12 cellular contexts compared by ENCODE assay signal in genomic region chr6:32047084-32047478, GRCh38. TPM values are rescaled to one million over a fixed set of nuclear protein-coding genes. Genes with fewer than 3 reads are reported as not detected.
A peak's percentile ranks its signal among the peaks of the same experiment; 100 is the strongest.
DNase-seq lines count a peak whose midpoint lies in the region; ATAC-seq, FAIRE-seq and TF ChIP-seq lines count a peak whose summit lies in the region.
"Had no signal": no experiment of that assay in that cellular context is flagged by ENCODE, and none has a peak within 500 bp of the region (broad histone marks: within the 10 kb centered on the region; RNA-seq: fewer than 3 reads in every experiment).

No MANE protein-coding gene starts in this region.

- 53% methylated on average over 10 of the region's 11 CpGs for WGBS in K562 (ENCODE audit: insufficient coverage, low coverage, missing lambda C conversion rate)
- WGBS in right cardiac atrium: 52% methylated on average over 11 of the region's 11 CpGs

- H2AFZ ChIP-seq in K562 (ENCODE audit: low read depth, low read length): peak overlapping the region; percentile 90; the same call in 1 of the 2 replicates

- H3K27me3 ChIP-seq in K562 (ENCODE audit: control insufficient read depth in 2 of 2, insufficient read depth in 2 of 2, low read length in 2 of 2) (no peaks in the 10 kb centered on the region), right cardiac atrium (ENCODE audit: control insufficient read depth, insufficient read depth) (no peaks in the 10 kb centered on the region), skeletal muscle satellite cell (ENCODE audit: control insufficient read depth, insufficient read depth, low read length) (peaks cover 26% of the 10 kb centered on the region)

- CTCF ChIA-PET in K562 (lab: Yijun Ruan, JAX; ENCODE audit: low intra/inter-chr PET ratio): no interaction called here

- H3K27ac ChIP-seq in K562 (ENCODE audit: extremely low read depth, low read depth, low read length) (peak overlapping the region; percentile 93; the same call in 2 of the 3 replicates), right cardiac atrium (ENCODE audit: low read length) (peak overlapping the region; percentile 85)
- H3K27ac ChIP-seq: epithelial cell of prostate had no signal

- H3K9ac ChIP-seq in K562 (ENCODE audit: insufficient read depth in 1 of 2, low read depth in 2 of 2, low read length in 2 of 2) (peak overlapping the region; percentile 66 to 85; a peak in 3 of 4 replicates), skeletal muscle satellite cell (ENCODE audit: low read depth, low read length) (no peak overlapping the region)

- intact Hi-C loops in K562 (cut with micrococcal nuclease) (no loop called here), right cardiac atrium (cut with DNase I) (loop anchor here in 1 of 4 donors (10.0 kb wide), 1 partner anchor 48 kb away; no protein-coding TSS in a partner anchor)

- DNase-seq in ELR (ENCODE audit: low read depth): peak; percentile 63
- peak; percentile 36 to 60 (median 54) for DNase-seq in K562 (ENCODE audit: extremely low read depth in 1 of 4, low spot score in 3 of 4)
- peak in 2 of 3 donors; percentile 83 to 85 for DNase-seq in right cardiac atrium
- no peak for DNase-seq in NCI-H187 (lab: John Stamatoyannopoulos, UW)
- no peak for DNase-seq in NCI-H1105 treated with DMSO at 0.1 percent for 48 hours (lab: John Stamatoyannopoulos, UW)
- no peak for DNase-seq in stimulated activated CD4-positive, alpha-beta T cell treated with anti-CD3 and anti-CD28 coated beads, Interleukin-2, amount 100 ng/mL, for 24 hours
- DNase-seq: DMS 273 treated with DMSO at 0.1 percent for 48 hours, NCI-H446 had no signal

- no peak for FAIRE-seq in K562 (lab: Jason Lieb, UNC)

- ATAC-seq in K562: no peak
- peak; percentile 67 to 84 for ATAC-seq in right cardiac atrium
- ATAC-seq in GM21423 (IDR thresholded peaks at IDR 0.05; ENCODE audit: unreplicated experiment): no peak
- ATAC-seq: activated T-helper 17 cell treated with anti-CD3 and anti-CD28 coated beads, Interleukin-2, amount 50 U/mL, for 72 hours had no signal

- POLR2A ChIA-PET in K562 (lab: Yijun Ruan, JAX): interaction anchor here (0.6 to 1.3 kb wide), 7 partner anchors 14 to 926 kb away, joined by 3 to 5 read pairs (median 4); no protein-coding TSS in a partner anchor

- H3K79me2 ChIP-seq in K562 (ENCODE audit: control insufficient read depth, insufficient read depth, low read length): peaks cover 2% of the 10 kb centered on the region; the same call in 1 of the 3 replicates

- H3K9me3 ChIP-seq in K562 (replicated peaks; ENCODE audit: control insufficient read depth, insufficient read depth, low read depth, low read length) (no peaks in the 10 kb centered on the region), right cardiac atrium (ENCODE audit: control insufficient read depth, low read length) (no peaks in the 10 kb centered on the region), skeletal muscle satellite cell (replicated peaks; ENCODE audit: low read length) (no peaks in the 10 kb centered on the region)

- TF ChIP-seq POLR2A in K562 (conservative IDR thresholded peaks at IDR 0.05): no peak

- peaks cover 6% of the 10 kb centered on the region for H3K9me1 ChIP-seq in K562 (ENCODE audit: control insufficient read depth, insufficient read depth, low read length)

- no peak for TF ChIP-seq RAD21 in K562 (CRISPR knock-in tag; conservative IDR thresholded peaks at IDR 0.05 in 1 of 2, IDR thresholded peaks at IDR 0.05 in 1 of 2)

- in situ Hi-C loops in K562 (cut with MboI): loop anchor here (10.0 kb wide), 1 partner anchor 92 kb away; the partner anchor contains the start of genes NELFE and SKIC2

- no peak for TF ChIP-seq CTCF in K562 (IDR thresholded peaks at IDR 0.05 in 2 of 3, conservative IDR thresholded peaks at IDR 0.05 in 1 of 3; ENCODE audit: insufficient read depth in 2 of 3, low read depth in 1 of 3, low read length in 3 of 3)

- no TSS peak for BruUV-seq in K562 (replicated peaks; lab: Mats Ljungman, UMichigan)

- peaks cover 31 to 51% of the 10 kb centered on the region in 2 experiments for H3K4me1 ChIP-seq in K562 (replicated peaks in 1 of 2; ENCODE audit: control insufficient read depth in 2 of 2, insufficient read depth in 2 of 2, low read length in 2 of 2)
- H3K4me1 ChIP-seq in right cardiac atrium (ENCODE audit: control insufficient read depth, insufficient read depth, low read length): peaks cover 3% of the 10 kb centered on the region
- peaks cover 13% of the 10 kb centered on the region for H3K4me1 ChIP-seq in skeletal muscle satellite cell (ENCODE audit: control insufficient read depth, insufficient read depth, low read length)

- H3K36me3 ChIP-seq in K562 (ENCODE audit: control insufficient read depth, insufficient read depth, low read length): no peaks in the 10 kb centered on the region
- H3K36me3 ChIP-seq in skeletal muscle satellite cell (ENCODE audit: insufficient read depth, low read length): no peaks in the 10 kb centered on the region

- no peaks in the 10 kb centered on the region for H4K20me1 ChIP-seq in K562 (replicated peaks; ENCODE audit: control insufficient read depth, insufficient read depth, low read length)

- no peak for TF ChIP-seq EP300 in K562 (IDR thresholded peaks at IDR 0.05; ENCODE audit: low read length)

- no peak overlapping the region for H3K4me3 ChIP-seq in K562
- no peak overlapping the region for H3K4me3 ChIP-seq in right cardiac atrium (ENCODE audit: low read length)
- H3K4me3 ChIP-seq in skeletal muscle satellite cell (ENCODE audit: low read length): no peak overlapping the region

- H3K4me2 ChIP-seq in K562 (ENCODE audit: insufficient read depth, low read length) (peak overlapping the region; percentile 26; the same call in 1 of the 2 replicates), skeletal muscle satellite cell (ENCODE audit: low read length) (peak overlapping the region; percentile 47)

TF ChIP-seq in K562, 482 proteins besides CTCF, POLR2A, EP300 and RAD21 (continues in another document):
- TF ChIP-seq E2F5 (CRISPR knock-in tag; IDR thresholded peaks at IDR 0.05) (peak; percentile 45; the same call in 1 of the 2 replicates), C11orf30 (IDR thresholded peaks at IDR 0.05; ENCODE audit: low read depth) (peak; percentile 52; the same call in 1 of the 2 replicates), RBFOX2 (IDR thresholded peaks at IDR 0.05; ENCODE audit: low read depth, low read length) (no peak), ESRRA (IDR thresholded peaks at IDR 0.05; ENCODE audit: borderline replicate concordance, low read depth) (no peak), DDX20 (tag; IDR thresholded peaks at IDR 0.05; ENCODE audit: low read depth) (no peak), ZNF146 (CRISPR knock-in tag; IDR thresholded peaks at IDR 0.05; ENCODE audit: unreplicated experiment) (no peak)

RNA-seq across cellular contexts. Expression of gene CYP21A2, which starts 8.9 kb away (rescaled TPM):
- 2.1 and 3.8 TPM in 2 replicates for total RNA-seq in K562 (2011; cell fraction: chromatin; rRNA removed; ENCODE audit: low replicate concordance)
- 1.8 TPM in 2 replicates for total RNA-seq in K562 (2011; cell fraction: nucleolus; rRNA removed)
- 0.76 and 0.81 TPM in 2 replicates for total RNA-seq in K562 (2011; cell fraction: nucleoplasm; rRNA removed)
- total RNA-seq in K562 (2014; rRNA removed) (0.45 and 0.77 TPM in 2 replicates), K562 (2014; rRNA removed; fragmentation: Illumina TruSeq; extraction: Trizol) (0.07 TPM in 1 of 2 replicates, not detected in the other), K562 (2015; rRNA removed; fragmentation: Illumina TruSeq; extraction: Trizol) (0.26 and 0.29 TPM in 2 replicates), K562 (2021) (1.3 and 1.4 TPM in 2 replicates), right cardiac atrium (1 to 10 TPM in 1 of 4 donors, under 1 TPM in 2, not detected in 1; 0.47 to 3.2 (median 0.51) TPM)
- polyA plus RNA-seq in K562 (2011; rRNA removed) (0.10 and 0.26 TPM in 2 replicates), K562 (2014; fragmentation: Illumina TruSeq; extraction: Trizol) (0.18 and 0.19 TPM in 2 replicates), K562 (2014; fragmentation: Nextera tagmentation; extraction: Ambion mirVana) (under 1 TPM; 0.03 to 0.04 TPM), K562 (2014; rRNA removed) (0.27 and 0.50 TPM in 2 replicates), right cardiac atrium (0.48 TPM)
- 0.13 and 0.19 TPM in 2 replicates for polyA plus RNA-seq in K562 (2011; cell fraction: cytosol; rRNA removed)
- polyA plus RNA-seq in K562 (2011; cell fraction: nucleus; rRNA removed): 1.6 and 1.7 TPM in 2 replicates
- 0.66 and 1.9 TPM in 2 replicates for polyA plus RNA-seq in K562 (2012)
- 0.14 TPM in 1 of 2 replicates, not detected in the other for polyA minus RNA-seq in K562 (2011; rRNA and poly(A)+ RNA removed)
- not detected in 2 replicates for polyA minus RNA-seq in K562 (2011; cell fraction: cytosol; rRNA and poly(A)+ RNA removed)
- 0.54 and 1.6 TPM in 2 replicates for polyA minus RNA-seq in K562 (2011; cell fraction: nucleus; rRNA and poly(A)+ RNA removed)
- total RNA-seq in skeletal muscle satellite cell (2012; rRNA removed): not detected in 2 replicates

RNA-seq across cellular contexts. Expression of gene C4B, which starts 32.5 kb away (rescaled TPM):
- 17.6 and 59.1 TPM in 2 replicates for total RNA-seq in K562 (2011; cell fraction: chromatin; rRNA removed; ENCODE audit: low replicate concordance)
- 28.7 and 30.2 TPM in 2 replicates for total RNA-seq in K562 (2011; cell fraction: nucleolus; rRNA removed)
- 20.5 and 23.3 TPM in 2 replicates for total RNA-seq in K562 (2011; cell fraction: nucleoplasm; rRNA removed)
- total RNA-seq in K562 (2014; rRNA removed): 4.9 and 6.0 TPM in 2 replicates
- 2.4 and 3.3 TPM in 2 replicates for total RNA-seq in K562 (2014; rRNA removed; fragmentation: Illumina TruSeq; extraction: Trizol)
- total RNA-seq in K562 (2015; rRNA removed; fragmentation: Illumina TruSeq; extraction: Trizol): 7.0 and 7.4 TPM in 2 replicates
- total RNA-seq in K562 (2021): 8.5 and 8.8 TPM in 2 replicates
- 7.4 and 14.4 TPM in 2 replicates for polyA plus RNA-seq in K562 (2011; rRNA removed)
- polyA plus RNA-seq in K562 (2011; cell fraction: cytosol; rRNA removed): 9.6 and 14.8 TPM in 2 replicates
- polyA plus RNA-seq in K562 (2011; cell fraction: nucleus; rRNA removed): 52.4 and 74.8 TPM in 2 replicates
- 9.3 and 10.8 TPM in 2 replicates for polyA plus RNA-seq in K562 (2012)
- 5.4 and 7.2 TPM in 2 replicates for polyA plus RNA-seq in K562 (2014; fragmentation: Illumina TruSeq; extraction: Trizol)
- under 1 TPM; 0.32 to 0.52 TPM for polyA plus RNA-seq in K562 (2014; fragmentation: Nextera tagmentation; extraction: Ambion mirVana)
- 6.0 and 6.9 TPM in 2 replicates for polyA plus RNA-seq in K562 (2014; rRNA removed)
- 6.6 and 10.2 TPM in 2 replicates for polyA minus RNA-seq in K562 (2011; rRNA and poly(A)+ RNA removed)
- polyA minus RNA-seq in K562 (2011; cell fraction: cytosol; rRNA and poly(A)+ RNA removed): 3.5 and 4.3 TPM in 2 replicates
- polyA minus RNA-seq in K562 (2011; cell fraction: nucleus; rRNA and poly(A)+ RNA removed): 14.1 and 29.7 TPM in 2 replicates
- 100 to 1,000 TPM in 3 of 4 donors, 10 to 100 TPM in 1; 86.0 to 163 (median 139) TPM for total RNA-seq in right cardiac atrium
- 41.2 TPM for polyA plus RNA-seq in right cardiac atrium
- 0.44 and 1.8 TPM in 2 replicates for total RNA-seq in skeletal muscle satellite cell (2012; rRNA removed)

Comparison
In these comparisons a context has a peak if more than half of its experiments do, and no peak if none do; other contexts are left out.
1. DNase-seq: peak in ELR (single experiment), K562 (4 of 4) and right cardiac atrium (2 of 3); none in NCI-H187 (0 of 2), NCI-H1105 treated with DMSO at 0.1 percent for 48 hours (single experiment) and stimulated activated CD4-positive, alpha-beta T cell treated with anti-CD3 and anti-CD28 coated beads, Interleukin-2, amount 100 ng/mL, for 24 hours (0 of 2).
2. ATAC-seq: peak in right cardiac atrium (2 of 2); none in K562 (single experiment) and GM21423 (single experiment).